In genomic region chr15:60993948-60994347, GRCh38 we compare ENCODE assay signal across 24 cellular contexts.
"Had no signal": no experiment of that assay in that cellular context is flagged by ENCODE, and none has a peak within 500 bp of the region (broad histone marks: within the 10 kb centered on the region; RNA-seq: fewer than 3 reads in every experiment).

No MANE protein-coding gene starts in this region.

- H3K4me3 ChIP-seq: stomach, suprapubic skin, testis, thoracic aorta, thyroid gland, tibial artery, tibial nerve, transverse colon, upper lobe of left lung, upper lobe of right lung, uterus, vagina had no signal

- H3K4me1 ChIP-seq: suprapubic skin, tibial artery, uterus had no signal

- H3K36me3 ChIP-seq: stomach, suprapubic skin, thoracic aorta, thyroid gland, tibial artery, tibial nerve, transverse colon, upper lobe of left lung, upper lobe of right lung, uterus, vagina had no signal

- H3K9me3 ChIP-seq: stomach, suprapubic skin, testis, thoracic aorta, thyroid gland, tibial artery, tibial nerve, transverse colon, upper lobe of left lung, upper lobe of right lung, uterus, vagina had no signal

- H3K27me3 ChIP-seq: stomach, suprapubic skin, testis, thyroid gland, tibial artery, tibial nerve, transverse colon, upper lobe of left lung, upper lobe of right lung, uterus, vagina had no signal

- H3K27ac ChIP-seq: stomach, suprapubic skin, testis, thoracic aorta, thyroid gland, tibial artery, transverse colon, upper lobe of left lung, upper lobe of right lung, uterus, vagina had no signal

- DNase-seq: stimulated activated CD4-positive, alpha-beta T cell treated with anti-CD3 and anti-CD28 coated beads, Interleukin-4, amount 100 ng/mL, for 1 hour; stimulated activated CD4-positive, alpha-beta T cell treated with anti-CD3 and anti-CD28 coated beads, Interleukin-4, amount 100 ng/mL, for 24 hours; stimulated activated CD4-positive, alpha-beta T cell treated with anti-CD3 and anti-CD28 coated beads, Interleukin-4, amount 100 ng/mL, for 4 hours; stimulated activated CD8-positive, alpha-beta memory T cell treated with anti-CD3 and anti-CD28 coated beads, Interleukin-4, amount 100 ng/mL, for 48 hours; stimulated activated naive B cell treated with anti-CD40 and anti-IgM and Interleukin-4, amounts not matched to agents 10 μg/mL and 1 μg/mL and 100 μg/mL, for 72 hours; stimulated activated naive CD4-positive, alpha-beta T cell; stimulated activated naive CD4-positive, alpha-beta T cell treated with Interleukin-2 at 50 U/mL for 16 hours; stimulated activated naive CD8-positive, alpha-beta T cell treated with anti-CD3 and anti-CD28 coated beads, Interleukin-15, amount 100 ng/mL, for 72 hours; stimulated activated naive CD8-positive, alpha-beta T cell treated with anti-CD3 and anti-CD28 coated beads, Interleukin-15, Interleukin-2, amounts not matched to agents 100 U/mL and 50 U/mL, for 24 hours; stomach; substantia nigra; testis; thyroid gland; tibial artery; transverse colon; upper lobe of left lung; upper lobe of right lung; uterus had no signal

- ATAC-seq: stimulated activated effector memory CD8-positive, alpha-beta T cell treated with anti-CD3 and anti-CD28 coated beads, Interleukin-12 subunit alpha, Interleukin-12 subunit beta, amount 100 ng/mL, for 72 hours; stimulated activated memory B cell treated with anti-CD40 and anti-IgM and Interleukin-4, amounts not matched to agents 10 μg/mL and 1 μg/mL and 100 μg/mL, for 72 hours; stimulated activated naive B cell treated with anti-CD40 and anti-IgM and Interleukin-4, amounts not matched to agents 10 μg/mL and 1 μg/mL and 100 μg/mL, for 72 hours; stimulated activated naive CD8-positive, alpha-beta T cell treated with anti-CD3 and anti-CD28 coated beads, Interleukin-15, amount 100 ng/mL, for 72 hours; stimulated activated naive CD8-positive, alpha-beta T cell treated with anti-CD3 and anti-CD28 coated beads, Interleukin-15, Interleukin-2, amounts not matched to agents 100 U/mL and 50 U/mL, for 24 hours; upper lobe of right lung had no signal
